In genomic region chr1:33624991-33625870, GRCh38 we compare ENCODE assay signal across 11 cellular contexts.
DNase-seq lines count a peak whose midpoint lies in the region; ATAC-seq, FAIRE-seq and TF ChIP-seq lines count a peak whose summit lies in the region.
"Had no signal": no experiment of that assay in that cellular context is flagged by ENCODE, and none has a peak within 500 bp of the region (broad histone marks: within the 10 kb centered on the region; RNA-seq: fewer than 3 reads in every experiment).

No MANE protein-coding gene starts in this region.

- intact Hi-C loops in endothelial cell of umbilical vein (cut with micrococcal nuclease), result no loop called here
- intact Hi-C loops in esophagus squamous epithelium (cut with DNase I), result no loop called here

- no peak overlapping the region for H3K4me2 ChIP-seq in endothelial cell of umbilical vein (ENCODE audit: insufficient read depth, low read length)

- H3K27ac ChIP-seq in endothelial cell of umbilical vein (ENCODE audit: insufficient read depth, low read depth, low read length) (no peak overlapping the region), esophagus squamous epithelium (no peak overlapping the region)

- H3K4me1 ChIP-seq in endothelial cell of umbilical vein (ENCODE audit: control insufficient read depth, extremely low read depth, insufficient read depth, low read length), result no peaks in the 10 kb centered on the region
- H3K4me1 ChIP-seq in esophagus squamous epithelium, result no peaks in the 10 kb centered on the region

- POLR2A ChIA-PET in endothelial cell of umbilical vein (lab: Charles Lee), result no interaction called here

- H3K9me1 ChIP-seq in endothelial cell of umbilical vein (replicated peaks; ENCODE audit: control insufficient read depth, extremely low read depth, insufficient read depth, low read length), result no peaks in the 10 kb centered on the region

- WGBS in esophagus squamous epithelium, 2 donors, result 82 to 91% methylated on average over 9 to 15 of the region's 35 CpGs

- H3K4me3 ChIP-seq in endothelial cell of umbilical vein (replicated peaks in 1 of 3; ENCODE audit: insufficient read depth in 1 of 3, low read depth in 1 of 3, low read length in 3 of 3) (no peak overlapping the region), esophagus squamous epithelium (no peak overlapping the region)

- TF ChIP-seq POLR2A in endothelial cell of umbilical vein (IDR thresholded peaks at IDR 0.05; ENCODE audit: low read depth, low read length), result no peak
- no peak for TF ChIP-seq POLR2A in esophagus squamous epithelium (IDR thresholded peaks at IDR 0.05)

- H3K9me3 ChIP-seq in endothelial cell of umbilical vein (replicated peaks; ENCODE audit: control insufficient read depth, insufficient read depth, low read length) (no peaks in the 10 kb centered on the region), esophagus squamous epithelium (no peaks in the 10 kb centered on the region)

- ATAC-seq in HG03025 (IDR thresholded peaks at IDR 0.05; ENCODE audit: low FRiP score, unreplicated experiment), result no peak

- H3K27me3 ChIP-seq in endothelial cell of umbilical vein (ENCODE audit: control insufficient read depth in 2 of 2, insufficient read depth in 2 of 2, low read length in 2 of 2), result no peaks in the 10 kb centered on the region
- peaks cover 0 to 26% (median 0%) of the 10 kb centered on the region in 4 donors for H3K27me3 ChIP-seq in esophagus squamous epithelium

- H3K79me2 ChIP-seq in endothelial cell of umbilical vein (ENCODE audit: control insufficient read depth, insufficient read depth, low read length), result no peaks in the 10 kb centered on the region

- H3K36me3 ChIP-seq in endothelial cell of umbilical vein (ENCODE audit: control insufficient read depth in 2 of 2, extremely low read depth in 1 of 2, insufficient read depth in 2 of 2, low read length in 2 of 2) (no peaks in the 10 kb centered on the region), esophagus squamous epithelium (no peaks in the 10 kb centered on the region)

- no peak overlapping the region for H2AFZ ChIP-seq in endothelial cell of umbilical vein (ENCODE audit: low read depth, low read length)

- dilution Hi-C loops in endothelial cell of umbilical vein (cut with MboI; ENCODE audit: extremely low pct_ligation_motif_present, low sequenced_read_pairs), result no loop called here

- peak; percentile 12 to 16 for DNase-seq in stimulated activated CD4-positive, alpha-beta T cell treated with anti-CD3 and anti-CD28 coated beads, Interleukin-2, amount 100 ng/mL, for 48 hours
- no peak for DNase-seq in stimulated activated CD4-positive, alpha-beta T cell treated with anti-CD3 and anti-CD28 coated beads, Interleukin-4, amount 100 ng/mL, for 1 hour
- DNase-seq in NAMALWA (ENCODE audit: low spot score), result peak; percentile 16
- no peak for DNase-seq in endothelial cell of umbilical vein (ENCODE audit: low read depth, low spot score)
- no peak for DNase-seq in esophagus squamous epithelium (lab: John Stamatoyannopoulos, UW)
- DNase-seq in activated gamma-delta T cell treated with Interleukin-2 at 50 U/mL for 16 hours, result no peak
- DNase-seq in HPDE6-E6E7 (ENCODE audit: extremely low spot score), result no peak
- DNase-seq: NCI-H526 treated with DMSO at 0.1 percent for 48 hours, retina had no signal

- BruUV-seq in endothelial cell of umbilical vein (replicated peaks; lab: Mats Ljungman, UMichigan), result no TSS peak

- H3K9ac ChIP-seq in endothelial cell of umbilical vein (replicated peaks; ENCODE audit: extremely low read depth, insufficient read depth, low read length), result no peak overlapping the region

- CTCF ChIA-PET in endothelial cell of umbilical vein (lab: Charles Lee), result interaction anchor here (1.9 kb wide), 1 partner anchor 8 kb away, joined by 7 read pairs; no protein-coding TSS in a partner anchor

- TF ChIP-seq CTCF in endothelial cell of umbilical vein (IDR thresholded peaks at IDR 0.05; ENCODE audit: extremely low read depth in 1 of 2, insufficient read depth in 1 of 2, low read depth in 1 of 2, low read length in 2 of 2), result peak; percentile 17 to 24
- TF ChIP-seq CTCF in esophagus squamous epithelium (IDR thresholded peaks at IDR 0.05), result no peak

- no peak for FAIRE-seq in endothelial cell of umbilical vein (lab: Jason Lieb, UNC)
- FAIRE-seq: islet of Langerhans had no signal

- H4K20me1 ChIP-seq in endothelial cell of umbilical vein (replicated peaks; ENCODE audit: control insufficient read depth, extremely low read depth, insufficient read depth, low read length), result no peaks in the 10 kb centered on the region

TF ChIP-seq in endothelial cell of umbilical vein, 7 proteins besides CTCF, POLR2A, EP300 and RAD21:
- TF ChIP-seq FOS (IDR thresholded peaks at IDR 0.05; ENCODE audit: borderline replicate concordance, insufficient read depth, low read length), result no peak
- no peak for TF ChIP-seq EZH2 (IDR thresholded peaks at IDR 0.05; ENCODE audit: borderline replicate concordance, low read depth, low read length, severe bottlenecking)

Comparison
In these comparisons a context has a peak if more than half of its experiments do, and no peak if none do; other contexts are left out.
1. DNase-seq: peak in stimulated activated CD4-positive, alpha-beta T cell treated with anti-CD3 and anti-CD28 coated beads, Interleukin-2, amount 100 ng/mL, for 48 hours (2 of 2) and NAMALWA (single experiment); none in stimulated activated CD4-positive, alpha-beta T cell treated with anti-CD3 and anti-CD28 coated beads, Interleukin-4, amount 100 ng/mL, for 1 hour (single experiment), endothelial cell of umbilical vein (single experiment), esophagus squamous epithelium (single experiment), activated gamma-delta T cell treated with Interleukin-2 at 50 U/mL for 16 hours (single experiment) and HPDE6-E6E7 (single experiment).
2. CTCF ChIP-seq: peak in endothelial cell of umbilical vein (2 of 2); none in esophagus squamous epithelium (0 of 6).